In genomic region chr1:112542206-112542973, GRCh38 we compare ENCODE assay signal across 1 cellular context.
TF ChIP-seq lines count a peak whose summit lies in the region.

No MANE protein-coding gene starts in this region.

TF ChIP-seq in HEK293, 187 proteins besides CTCF, POLR2A, EP300 and RAD21 (continued from another document):
- TF ChIP-seq PRDM2 (tag by site-specific recombination; IDR thresholded peaks at IDR 0.05; ENCODE audit: borderline replicate concordance) (no peak), ZNF341 (tag by site-specific recombination; IDR thresholded peaks at IDR 0.05; ENCODE audit: low read depth) (no peak), HOXD13 (CRISPR knock-in tag; IDR thresholded peaks at IDR 0.05; ENCODE audit: borderline replicate concordance) (no peak), ZNF426 (tag by site-specific recombination; IDR thresholded peaks at IDR 0.05) (peak; percentile 34), ZBTB8A (tag by site-specific recombination; IDR thresholded peaks at IDR 0.05) (0 out of 2 replicates have a peak, but pooled peaks have one; percentile 16), ZNF140 (tag by site-specific recombination; IDR thresholded peaks at IDR 0.05) (no peak; the same call in 1 of the 2 replicates), ZNF776 (tag by site-specific recombination; IDR thresholded peaks at IDR 0.05; ENCODE audit: borderline replicate concordance) (no peak), ZNF132 (tag by site-specific recombination; IDR thresholded peaks at IDR 0.05; ENCODE audit: borderline replicate concordance) (no peak), SALL2 (tag by site-specific recombination; IDR thresholded peaks at IDR 0.05; ENCODE audit: borderline replicate concordance) (no peak), ZBTB1 (tag by site-specific recombination; IDR thresholded peaks at IDR 0.05) (no peak), OSR2 (tag by site-specific recombination; IDR thresholded peaks at IDR 0.05) (no peak), ZNF623 (tag by site-specific recombination; IDR thresholded peaks at IDR 0.05) (peak; percentile 40; the same call in 1 of the 2 replicates), ZNF280C (tag by site-specific recombination; IDR thresholded peaks at IDR 0.05) (no peak)
TF ChIP-seq in HEK293: peak in this region for 7.
